Comparison of ENCODE assay signal across 8 cellular contexts in genomic region chr6:109008951-109009760, GRCh38.
DNase-seq lines count a peak whose midpoint lies in the region; ATAC-seq and TF ChIP-seq lines count a peak whose summit lies in the region.

No MANE protein-coding gene starts in this region.

- intact Hi-C loops in activated CD4-positive, alpha-beta memory T cell treated with anti-CD3 and anti-CD28 coated beads for 36 hours (cut with micrococcal nuclease): loop anchor here (1.0 to 2.0 kb wide), 9 partner anchors 50 to 450 kb away; partner anchors contain the start of gene SESN1
- intact Hi-C loops in dorsolateral prefrontal cortex (cut with DNase I): loop anchor here (2.0 to 10.0 kb wide), 6 partner anchors 42 to 454 kb away; partner anchors contain the start of genes CEP57L1 (in 1 of the 2) and SESN1 (in 1 of the 2)
- intact Hi-C loops in lower leg skin (cut with DNase I; ENCODE audit: low total_unique reads): no loop called here

- peak in 1 of 2 donors; percentile 47 for TF ChIP-seq POLR2A in lower leg skin (IDR thresholded peaks at IDR 0.05)

- peak overlapping the region; percentile 92 for H3K27ac Mint-ChIP-seq in activated CD4-positive, alpha-beta memory T cell treated with anti-CD3 and anti-CD28 coated beads for 36 hours

- H3K4me3 ChIP-seq in dorsolateral prefrontal cortex: peak overlapping the region; percentile 67 to 99 (median 93)
- H3K4me3 ChIP-seq in lower leg skin (ENCODE audit: low read depth, poor library complexity, severe bottlenecking): peak overlapping the region; percentile 94

- H3K27me3 Mint-ChIP-seq in activated CD4-positive, alpha-beta memory T cell treated with anti-CD3 and anti-CD28 coated beads for 36 hours: no peaks in the 10 kb centered on the region

- peak overlapping the region; percentile 94 for H3K4me3 Mint-ChIP-seq in activated CD4-positive, alpha-beta memory T cell treated with anti-CD3 and anti-CD28 coated beads for 36 hours

- no peaks in the 10 kb centered on the region for H3K36me3 Mint-ChIP-seq in activated CD4-positive, alpha-beta memory T cell treated with anti-CD3 and anti-CD28 coated beads for 36 hours

- CTCF ChIA-PET in activated CD4-positive, alpha-beta memory T cell treated with anti-CD3 and anti-CD28 coated beads for 36 hours (lab: Charles Lee): interaction anchor here (1.0 to 4.3 kb wide), 6 partner anchors 10 to 748 kb away, joined by 3 to 21 read pairs (median 4); partner anchors contain the start of genes ARMC2 and SNX3

- H3K27ac ChIP-seq in dorsolateral prefrontal cortex: peak overlapping the region; percentile 90 to 99 (median 97)

- peak; percentile 96 for DNase-seq in Ammon's horn (ENCODE audit: low spot score)
- peak; percentile 27 for DNase-seq in GM19240 (ENCODE audit: insufficient read length, low spot score)
- DNase-seq in NCI-H748 (lab: John Stamatoyannopoulos, UW; ENCODE audit: unreplicated experiment): peak; percentile 94
- DNase-seq in activated CD4-positive, alpha-beta memory T cell treated with anti-CD3 and anti-CD28 coated beads for 36 hours: peak; percentile 93
- DNase-seq in dorsolateral prefrontal cortex: peak; percentile 88 to 97 (median 94)
- peak; percentile 89 to 98 for DNase-seq in lower leg skin (ENCODE audit: low spot score in 2 of 2)
- peak; percentile 92 for DNase-seq in stimulated activated CD4-positive, alpha-beta T cell treated with anti-CD3 and anti-CD28 coated beads, Interleukin-4, amount 100 ng/mL, for 24 hours

- POLR2A ChIA-PET in activated CD4-positive, alpha-beta memory T cell treated with anti-CD3 and anti-CD28 coated beads for 36 hours (lab: Charles Lee): interaction anchor here (0.9 to 2.9 kb wide), 8 partner anchors 27 to 449 kb away, joined by 3 to 13 read pairs (median 4); no protein-coding TSS in a partner anchor

- peaks cover 59% of the 10 kb centered on the region for H3K4me1 Mint-ChIP-seq in activated CD4-positive, alpha-beta memory T cell treated with anti-CD3 and anti-CD28 coated beads for 36 hours (ENCODE audit: low read depth)

- no peaks in the 10 kb centered on the region for H3K27me3 ChIP-seq in dorsolateral prefrontal cortex

- H3K9me3 Mint-ChIP-seq in activated CD4-positive, alpha-beta memory T cell treated with anti-CD3 and anti-CD28 coated beads for 36 hours: no peaks in the 10 kb centered on the region

- TF ChIP-seq CTCF in dorsolateral prefrontal cortex (IDR thresholded peaks at IDR 0.05 in 54 of 56, conservative IDR thresholded peaks at IDR 0.05 in 2 of 56; ENCODE audit: low read depth in 1 of 56, partially characterized antibody in 56 of 56) (peak in 37 of 56 donors; percentile 14 to 60 (median 35)), lower leg skin (IDR thresholded peaks at IDR 0.05) (no peak)

- WGBS in lower leg skin, 2 donors: 0% methylated on average over 17 to 60 of the region's 89 CpGs

- ATAC-seq in HG03460 (IDR thresholded peaks at IDR 0.05; ENCODE audit: unreplicated experiment): peak; percentile 93

Comparison
In these comparisons a context has a peak if more than half of its experiments do, and no peak if none do; other contexts are left out.
1. Peak in every context shown above with its lines: DNase-seq, ATAC-seq, H3K4me3 ChIP-seq and H3K27ac ChIP-seq.
2. DNase-seq: peak in every context shown above with its lines; median percentile 96 in Ammon's horn; 94 in NCI-H748; 94 in dorsolateral prefrontal cortex; 94 in lower leg skin; 93 in activated CD4-positive, alpha-beta memory T cell treated with anti-CD3 and anti-CD28 coated beads for 36 hours; 92 in stimulated activated CD4-positive, alpha-beta T cell treated with anti-CD3 and anti-CD28 coated beads, Interleukin-4, amount 100 ng/mL, for 24 hours; 27 in GM19240.
3. CTCF ChIP-seq: peak in dorsolateral prefrontal cortex (37 of 56); none in lower leg skin (0 of 3).